35 cellular contexts compared by ENCODE assay signal in genomic region chr7:108517951-108518350, GRCh38.
"Had no signal": no experiment of that assay in that cellular context is flagged by ENCODE, and none has a peak within 500 bp of the region (broad histone marks: within the 10 kb centered on the region; RNA-seq: fewer than 3 reads in every experiment).

No MANE protein-coding gene starts in this region.

- H3K4me2 ChIP-seq: KMS-11 had no signal

- H3K4me3 ChIP-seq: MG63 had no signal

- H3K27ac ChIP-seq: KMS-11 had no signal

- DNase-seq: Karpas-422, Kasumi-1, KG1, MG63, MM.1S, MV-4-11, NCI-H1048, NCI-H1092, NCI-H1092 treated with DMSO at 0.1 percent for 48 hours, NCI-H1105, NCI-H1105 treated with DMSO at 0.1 percent for 48 hours, NCI-H1417, NCI-H1417 treated with DMSO at 0.1 percent for 48 hours, NCI-H1436, NCI-H1436 treated with DMSO at 0.1 percent for 48 hours, NCI-H146, NCI-H1694, NCI-H1694 treated with DMSO at 0.1 percent for 48 hours, NCI-H187, NCI-H187 treated with DMSO at 0.1 percent for 48 hours, NCI-H1930, NCI-H2029, NCI-H2029 treated with DMSO at 0.1 percent for 48 hours, NCI-H2081, NCI-H2081 treated with DMSO at 0.1 percent for 48 hours, NCI-H2107, NCI-H2171, NCI-H2171 treated with DMSO at 0.1 percent for 48 hours, NCI-H2227 treated with DMSO at 0.1 percent for 48 hours, NCI-H226, NCI-H345, NCI-H446, NCI-H446 treated with DMSO at 0.1 percent for 48 hours, NCI-H510A had no signal

- H3K9ac ChIP-seq: KMS-11 had no signal

- H3K27me3 ChIP-seq: MG63 had no signal

- H3K9me3 ChIP-seq: MG63 had no signal
